ENCODE assay signal across 11 cellular contexts in genomic region chr11:119470316-119471266, GRCh38. TPM values are rescaled to one million over a fixed set of nuclear protein-coding genes. Genes with fewer than 3 reads are reported as not detected.
DNase-seq lines count a peak whose midpoint lies in the region; ATAC-seq, FAIRE-seq and TF ChIP-seq lines count a peak whose summit lies in the region.
"Had no signal": no experiment of that assay in that cellular context is flagged by ENCODE, and none has a peak within 500 bp of the region (broad histone marks: within the 10 kb centered on the region; RNA-seq: fewer than 3 reads in every experiment).

No MANE protein-coding gene starts in this region.

- H3K27ac ChIP-seq in RWPE1 (peak overlapping the region; percentile 95), esophagus squamous epithelium (peak overlapping the region; percentile 36 to 77 (median 69)), pancreas (no peak overlapping the region), gastrocnemius medialis (no peak overlapping the region)

- no peak for FAIRE-seq in pancreas (lab: Jason Lieb, UNC)

- in situ Hi-C loops in gastrocnemius medialis (cut with MboI; ENCODE audit: low sequenced_read_pairs in 4 of 4), result loop anchor here in 2 of 4 donors (10.0 kb wide), 3 partner anchors 76 to 136 kb away; partner anchors contain the start of gene RNF26 (in 1 of the 2)

- H3K4me1 ChIP-seq in esophagus squamous epithelium (peaks cover 14 to 31% (median 15%) of the 10 kb centered on the region in 3 donors), pancreas (no peaks in the 10 kb centered on the region), gastrocnemius medialis (no peaks in the 10 kb centered on the region)
- H3K4me1 ChIP-seq: breast epithelium had no signal

- peaks cover 8 to 13% of the 10 kb centered on the region in 2 donors for H3K9me3 Mint-ChIP-seq in activated naive CD4-positive, alpha-beta T cell treated with anti-CD3 and anti-CD28 coated beads, Interleukin-2, amount 50 U/mL, for 72 hours

- intact Hi-C loops in esophagus squamous epithelium (cut with DNase I) (no loop called here), pancreas (cut with DNase I) (no loop called here), posterior vena cava (cut with DNase I) (loop anchor here (5.0 to 10.0 kb wide), 3 partner anchors 96 to 126 kb away; partner anchors contain the start of genes C1QTNF5 (in 1 of the 2) and MFRP (in 1 of the 2)), gastrocnemius medialis (cut with DNase I; ENCODE audit: low total_unique reads) (loop anchor here (5.0 to 10.0 kb wide), 2 partner anchors 128 to 266 kb away; partner anchors contain the start of genes C1QTNF5 and CBL)

- TF ChIP-seq POLR2A in esophagus squamous epithelium (IDR thresholded peaks at IDR 0.05), result no peak
- TF ChIP-seq POLR2A in gastrocnemius medialis (IDR thresholded peaks at IDR 0.05), result no peak

- H3K36me3 Mint-ChIP-seq in activated naive CD4-positive, alpha-beta T cell treated with anti-CD3 and anti-CD28 coated beads, Interleukin-2, amount 50 U/mL, for 72 hours, result peaks cover 1 to 18% of the 10 kb centered on the region in 2 donors

- 58 to 62% methylated on average over 5 to 7 of the region's 15 CpGs for WGBS in esophagus squamous epithelium, 2 donors
- 75 to 82% methylated on average over 15 of the region's 15 CpGs for WGBS in pancreas, 2 donors

- CTCF ChIA-PET in BJ (lab: Yijun Ruan, JAX) (interaction anchor here (0.8 to 9.5 kb wide), 15 partner anchors 9 to 154 kb away, joined by 3 to 189 read pairs (median 6); partner anchors contain the start of genes C1QTNF5, MCAM, THY1 and USP2), RWPE1 (lab: Yijun Ruan, JAX) (interaction anchor here (0.6 to 1.0 kb wide), 4 partner anchors 86 to 192 kb away, joined by 3 to 5 read pairs (median 4); no protein-coding TSS in a partner anchor)

- ATAC-seq in pancreas, result peak in 3 of 4 donors; percentile 31 to 43 (median 32)
- ATAC-seq in HG03442 (IDR thresholded peaks at IDR 0.05; ENCODE audit: unreplicated experiment), result no peak
- ATAC-seq in activated naive CD4-positive, alpha-beta T cell treated with anti-CD3 and anti-CD28 coated beads, Interleukin-2, amount 50 U/mL, for 72 hours, result no peak
- no peak for ATAC-seq in gastrocnemius medialis

- no peak overlapping the region for H3K27ac Mint-ChIP-seq in activated naive CD4-positive, alpha-beta T cell treated with anti-CD3 and anti-CD28 coated beads, Interleukin-2, amount 50 U/mL, for 72 hours

- peaks cover 0 to 10% (median 0%) of the 10 kb centered on the region in 3 donors for H3K9me3 ChIP-seq in esophagus squamous epithelium
- H3K9me3 ChIP-seq in pancreas, result no peaks in the 10 kb centered on the region
- H3K9me3 ChIP-seq in gastrocnemius medialis, result no peaks in the 10 kb centered on the region

- DNase-seq in BJ (ENCODE audit: low read depth) (peak; percentile 84), RWPE1 (ENCODE audit: low spot score) (peak; percentile 52), esophagus squamous epithelium (lab: John Stamatoyannopoulos, UW) (no peak), pancreas (no peak), posterior vena cava (ENCODE audit: low spot score) (no peak), gastrocnemius medialis (no peak)
- no peak for DNase-seq in activated naive CD4-positive, alpha-beta T cell treated with anti-CD3 and anti-CD28 coated beads, Interleukin-2, amount 50 U/mL, for 72 hours (ENCODE audit: low spot score in 2 of 2)
- DNase-seq: NCI-H2081 treated with DMSO at 0.1 percent for 48 hours, SHP77 treated with DMSO at 0.1 percent for 48 hours had no signal

- H3K4me3 ChIP-seq in BJ (ENCODE audit: low read depth, low read length), result no peak overlapping the region
- no peak overlapping the region for H3K4me3 ChIP-seq in esophagus squamous epithelium
- no peak overlapping the region for H3K4me3 ChIP-seq in pancreas
- no peak overlapping the region for H3K4me3 ChIP-seq in gastrocnemius medialis
- H3K4me3 ChIP-seq: breast epithelium had no signal

- H3K36me3 ChIP-seq in BJ (ENCODE audit: control insufficient read depth, insufficient read depth, low read length), result no peaks in the 10 kb centered on the region
- H3K36me3 ChIP-seq in esophagus squamous epithelium, result no peaks in the 10 kb centered on the region
- no peaks in the 10 kb centered on the region for H3K36me3 ChIP-seq in pancreas
- no peaks in the 10 kb centered on the region for H3K36me3 ChIP-seq in gastrocnemius medialis
- H3K36me3 ChIP-seq: breast epithelium had no signal

- TF ChIP-seq CTCF in BJ (IDR thresholded peaks at IDR 0.05; ENCODE audit: insufficient read depth, low read depth, low read length) (no peak), RWPE1 (conservative IDR thresholded peaks at IDR 0.05; ENCODE audit: low read depth) (no peak), esophagus squamous epithelium (IDR thresholded peaks at IDR 0.05) (no peak), pancreas (IDR thresholded peaks at IDR 0.05) (no peak), gastrocnemius medialis (IDR thresholded peaks at IDR 0.05 in 4 of 5, conservative IDR thresholded peaks at IDR 0.05 in 1 of 5) (no peak)

- H3K27me3 ChIP-seq in BJ (ENCODE audit: control insufficient read depth, insufficient read depth, low read length) (no peaks in the 10 kb centered on the region), esophagus squamous epithelium (no peaks in the 10 kb centered on the region), pancreas (no peaks in the 10 kb centered on the region), gastrocnemius medialis (peaks cover 0 to 3% (median 0%) of the 10 kb centered on the region in 3 donors)
- H3K27me3 ChIP-seq: breast epithelium had no signal

- POLR2A ChIA-PET in BJ (lab: Charles Lee) (interaction anchor here (0.6 to 1.0 kb wide), 4 partner anchors 25 to 123 kb away, joined by 3 to 4 read pairs (median 4); no protein-coding TSS in a partner anchor), RWPE1 (lab: Yijun Ruan, JAX; ENCODE audit: low non-redundant PET) (interaction anchor here (0.5 kb wide), 1 partner anchor 368 kb away, joined by 10 read pairs; no protein-coding TSS in a partner anchor)

RNA-seq across cellular contexts. Expression of gene THY1, which starts 47.6 kb away (rescaled TPM):
- polyA plus RNA-seq in BJ (2011; rRNA removed) (1,541 and 1,905 TPM in 2 replicates), pancreas (1 to 10 TPM; 4.2 to 4.8 TPM)
- 1,131 and 2,006 TPM in 2 replicates for polyA minus RNA-seq in BJ (2011; rRNA and poly(A)+ RNA removed)
- total RNA-seq in esophagus squamous epithelium (1 to 10 TPM in 3 of 4 donors, under 1 TPM in 1; 0.57 to 7.6 (median 2.9) TPM), pancreas (10 to 100 TPM in 2 of 6 donors, 1 to 10 TPM in 4; 1.4 to 28.6 (median 3.4) TPM), posterior vena cava (100 to 1,000 TPM in 1 of 2 donors, 10 to 100 TPM in 1; 35.0 to 151 TPM), gastrocnemius medialis (under 1 TPM in 3 of 4 donors, not detected in 1; 0.22 to 0.70 (median 0.36) TPM)
- not detected for total RNA-seq in activated naive CD4-positive, alpha-beta T cell treated with anti-CD3 and anti-CD28 coated beads, Interleukin-2, amount 50 U/mL, for 72 hours

Comparison
In these comparisons a context has a peak if more than half of its experiments do, and no peak if none do; other contexts are left out.
1. DNase-seq: peak in BJ (single experiment) and RWPE1 (single experiment); none in esophagus squamous epithelium (single experiment), pancreas (0 of 6), posterior vena cava (single experiment), activated naive CD4-positive, alpha-beta T cell treated with anti-CD3 and anti-CD28 coated beads, Interleukin-2, amount 50 U/mL, for 72 hours (0 of 2) and gastrocnemius medialis (0 of 2).
2. H3K27ac ChIP-seq: peak in RWPE1 (single experiment) and esophagus squamous epithelium (4 of 4); none in pancreas (0 of 4) and gastrocnemius medialis (0 of 4).
3. ATAC-seq: peak in pancreas (3 of 4); none in HG03442 (single experiment), activated naive CD4-positive, alpha-beta T cell treated with anti-CD3 and anti-CD28 coated beads, Interleukin-2, amount 50 U/mL, for 72 hours (0 of 2) and gastrocnemius medialis (0 of 2).
4. intact Hi-C loops: an anchor here in posterior vena cava (5.0 to 10.0 kb wide) and gastrocnemius medialis (5.0 to 10.0 kb wide); none called in esophagus squamous epithelium and pancreas.